Comparison of ENCODE assay signal across 14 cellular contexts in genomic region chr3:178369006-178369405, GRCh38.
DNase-seq lines count a peak whose midpoint lies in the region; ATAC-seq, FAIRE-seq and TF ChIP-seq lines count a peak whose summit lies in the region.
"Had no signal": no experiment of that assay in that cellular context is flagged by ENCODE, and none has a peak within 500 bp of the region (broad histone marks: within the 10 kb centered on the region; RNA-seq: fewer than 3 reads in every experiment).

No MANE protein-coding gene starts in this region.

- 36 to 84% methylated on average over 1 of the region's 1 CpG for WGBS in gastroesophageal sphincter (ENCODE audit: low coverage in 1 of 2), 2 donors
- 96 to 97% methylated on average over 1 of the region's 1 CpG for WGBS in aorta, 2 donors

- H3K36me3 Mint-ChIP-seq in MCF 10A (ENCODE audit: insufficient read depth, unreplicated experiment), result no peaks in the 10 kb centered on the region

- no peaks in the 10 kb centered on the region for H3K27me3 ChIP-seq in breast epithelium
- H3K27me3 ChIP-seq in gastroesophageal sphincter, result no peaks in the 10 kb centered on the region
- H3K27me3 ChIP-seq in aorta (ENCODE audit: control insufficient read depth in 1 of 2, insufficient read depth in 2 of 2, low read length in 1 of 2), result no peaks in the 10 kb centered on the region
- H3K27me3 ChIP-seq: BLaER1 had no signal

- no peak for TF ChIP-seq EP300 in gastroesophageal sphincter (IDR thresholded peaks at IDR 0.05)

- no peaks in the 10 kb centered on the region for H3K27me3 Mint-ChIP-seq in MCF 10A (ENCODE audit: insufficient read depth, unreplicated experiment)

- no peaks in the 10 kb centered on the region for H3K4me1 ChIP-seq in breast epithelium
- peaks cover 0 to 24% (median 5%) of the 10 kb centered on the region in 3 donors for H3K4me1 ChIP-seq in gastroesophageal sphincter
- peaks cover 2 to 3% of the 10 kb centered on the region in 2 donors for H3K4me1 ChIP-seq in aorta (ENCODE audit: control insufficient read depth in 1 of 2, insufficient read depth in 2 of 2, low read length in 2 of 2)
- H3K4me1 ChIP-seq: BLaER1 had no signal

- BruUV-seq in MCF 10A (replicated peaks; lab: Mats Ljungman, UMichigan), result no TSS peak

- peaks cover 5% of the 10 kb centered on the region for H3K9me3 Mint-ChIP-seq in MCF 10A (ENCODE audit: unreplicated experiment)

- DNase-seq in NCI-H1092 treated with DMSO at 0.1 percent for 48 hours (lab: John Stamatoyannopoulos, UW) (peak; percentile 31), NCI-H1092 (lab: John Stamatoyannopoulos, UW) (no peak), MCF 10A (ENCODE audit: unreplicated experiment) (no peak), breast epithelium (ENCODE audit: low spot score in 2 of 2) (no peak), aorta (no peak), frontal cortex (ENCODE audit: low spot score in 2 of 2) (no peak)
- DNase-seq: AML-193, DMS53, GM23248, H7 had no signal

- H3K27ac Mint-ChIP-seq in MCF 10A (ENCODE audit: low read depth, unreplicated experiment), result peak overlapping the region; percentile 42

- H3K36me3 ChIP-seq in breast epithelium (no peaks in the 10 kb centered on the region), gastroesophageal sphincter (no peaks in the 10 kb centered on the region), aorta (ENCODE audit: control insufficient read depth in 1 of 2, insufficient read depth in 2 of 2, low read length in 1 of 2) (no peaks in the 10 kb centered on the region)
- H3K36me3 ChIP-seq: BLaER1 had no signal

- H3K4me3 ChIP-seq in breast epithelium (no peak overlapping the region), gastroesophageal sphincter (no peak overlapping the region), aorta (ENCODE audit: low read length in 2 of 2) (no peak overlapping the region)
- H3K4me3 ChIP-seq: BLaER1, GM23248 had no signal

- H3K4me1 Mint-ChIP-seq in MCF 10A (ENCODE audit: insufficient read depth, unreplicated experiment), result peaks cover 12% of the 10 kb centered on the region

- H3K9me3 ChIP-seq in breast epithelium (no peaks in the 10 kb centered on the region), gastroesophageal sphincter (peaks cover 0 to under 1% (median 0%) of the 10 kb centered on the region in 3 donors), aorta (ENCODE audit: control insufficient read depth, low read length) (no peaks in the 10 kb centered on the region)

- TF ChIP-seq CTCF in MCF 10A (IDR thresholded peaks at IDR 0.05; ENCODE audit: unreplicated experiment) (no peak), breast epithelium (IDR thresholded peaks at IDR 0.05) (no peak), gastroesophageal sphincter (IDR thresholded peaks at IDR 0.05) (no peak)

- ATAC-seq in gastroesophageal sphincter (no peak), aorta (ENCODE audit: low FRiP score) (no peak), GM18868 (IDR thresholded peaks at IDR 0.05; ENCODE audit: unreplicated experiment) (no peak)

- H3K4me3 Mint-ChIP-seq in MCF 10A (ENCODE audit: unreplicated experiment), result no peak overlapping the region

- intact Hi-C loops in MCF 10A (cut with micrococcal nuclease), result no loop called here
- intact Hi-C loops in breast epithelium (cut with DNase I; ENCODE audit: low total_unique reads), result loop anchor here (10.0 kb wide), 1 partner anchor 146 kb away; no protein-coding TSS in a partner anchor
- intact Hi-C loops in aorta (cut with DNase I), result no loop called here

- TF ChIP-seq POLR2A in breast epithelium (IDR thresholded peaks at IDR 0.05), result no peak
- TF ChIP-seq POLR2A in gastroesophageal sphincter (IDR thresholded peaks at IDR 0.05), result no peak

- CTCF ChIA-PET in MCF 10A (lab: Yijun Ruan, JAX), result interaction anchor here (0.6 to 0.7 kb wide), 4 partner anchors 17 to 1498 kb away, joined by 3 read pairs; no protein-coding TSS in a partner anchor

- FAIRE-seq in frontal cortex (lab: Jason Lieb, UNC), result no peak

- POLR2A ChIA-PET in MCF 10A (lab: Yijun Ruan, JAX), result interaction anchor here (0.9 kb wide), 1 partner anchor 11 kb away, joined by 3 read pairs; no protein-coding TSS in a partner anchor

- no peak overlapping the region for H3K27ac ChIP-seq in breast epithelium
- H3K27ac ChIP-seq in gastroesophageal sphincter, result peak overlapping the region in 3 of 4 donors; percentile 59 to 72 (median 67)
- peak overlapping the region; percentile 25 to 43 for H3K27ac ChIP-seq in aorta (ENCODE audit: low read depth in 1 of 2, low read length in 2 of 2)
- H3K27ac ChIP-seq: 22Rv1, BLaER1, GM23248 had no signal

Comparison
In these comparisons a context has a peak if more than half of its experiments do, and no peak if none do; other contexts are left out.
1. H3K27ac ChIP-seq: peak in gastroesophageal sphincter (3 of 4) and aorta (2 of 2); none in breast epithelium (0 of 2).